ENCODE assay signal across 1 cellular context in the genomic region with DNA sequence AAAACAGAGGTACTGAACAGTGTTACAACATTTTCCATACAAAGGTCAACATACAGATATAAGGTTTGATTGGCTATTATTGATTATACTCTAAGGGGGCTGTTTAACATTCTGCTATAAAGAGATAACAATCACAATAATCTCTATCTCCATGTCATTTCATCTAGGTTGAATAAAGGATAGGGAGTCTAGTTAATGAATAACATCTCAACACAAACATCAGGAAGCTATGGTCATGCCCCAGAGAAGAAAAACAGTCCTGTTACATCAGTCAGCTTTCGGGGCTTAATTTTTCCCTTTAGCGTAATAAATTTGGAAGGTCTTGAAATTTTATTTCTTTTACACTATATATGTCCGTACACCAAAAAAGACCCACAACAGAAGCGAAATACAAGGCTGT.
TF ChIP-seq lines count a peak whose summit lies in the region.

No MANE protein-coding gene starts in this region.

TF ChIP-seq in HepG2, 621 proteins besides CTCF, POLR2A, EP300 and RAD21:
- TF ChIP-seq, protein P1, sequence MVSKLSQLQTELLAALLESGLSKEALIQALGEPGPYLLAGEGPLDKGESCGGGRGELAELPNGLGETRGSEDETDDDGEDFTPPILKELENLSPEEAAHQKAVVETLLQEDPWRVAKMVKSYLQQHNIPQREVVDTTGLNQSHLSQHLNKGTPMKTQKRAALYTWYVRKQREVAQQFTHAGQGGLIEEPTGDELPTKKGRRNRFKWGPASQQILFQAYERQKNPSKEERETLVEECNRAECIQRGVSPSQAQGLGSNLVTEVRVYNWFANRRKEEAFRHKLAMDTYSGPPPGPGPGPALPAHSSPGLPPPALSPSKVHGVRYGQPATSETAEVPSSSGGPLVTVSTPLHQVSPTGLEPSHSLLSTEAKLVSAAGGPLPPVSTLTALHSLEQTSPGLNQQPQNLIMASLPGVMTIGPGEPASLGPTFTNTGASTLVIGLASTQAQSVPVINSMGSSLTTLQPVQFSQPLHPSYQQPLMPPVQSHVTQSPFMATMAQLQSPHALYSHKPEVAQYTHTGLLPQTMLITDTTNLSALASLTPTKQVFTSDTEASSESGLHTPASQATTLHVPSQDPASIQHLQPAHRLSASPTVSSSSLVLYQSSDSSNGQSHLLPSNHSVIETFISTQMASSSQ (IDR thresholded peaks at IDR 0.05; ENCODE audit: low read depth), result peak; percentile 69
- TF ChIP-seq, protein P1 (CRISPR knock-in tag; IDR thresholded peaks at IDR 0.05; ENCODE audit: borderline replicate concordance), result peak; percentile 43; the same call in 1 of the 2 replicates
- no peak for TF ChIP-seq ZNF382 (CRISPR knock-in tag; IDR thresholded peaks at IDR 0.05; ENCODE audit: borderline replicate concordance)
- TF ChIP-seq, protein P2, sequence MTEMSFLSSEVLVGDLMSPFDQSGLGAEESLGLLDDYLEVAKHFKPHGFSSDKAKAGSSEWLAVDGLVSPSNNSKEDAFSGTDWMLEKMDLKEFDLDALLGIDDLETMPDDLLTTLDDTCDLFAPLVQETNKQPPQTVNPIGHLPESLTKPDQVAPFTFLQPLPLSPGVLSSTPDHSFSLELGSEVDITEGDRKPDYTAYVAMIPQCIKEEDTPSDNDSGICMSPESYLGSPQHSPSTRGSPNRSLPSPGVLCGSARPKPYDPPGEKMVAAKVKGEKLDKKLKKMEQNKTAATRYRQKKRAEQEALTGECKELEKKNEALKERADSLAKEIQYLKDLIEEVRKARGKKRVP (CRISPR knock-in tag; IDR thresholded peaks at IDR 0.05), result peak in 1 of 2 experiments; percentile 43; a peak in 1 of 4 replicates
